In the genomic region with DNA sequence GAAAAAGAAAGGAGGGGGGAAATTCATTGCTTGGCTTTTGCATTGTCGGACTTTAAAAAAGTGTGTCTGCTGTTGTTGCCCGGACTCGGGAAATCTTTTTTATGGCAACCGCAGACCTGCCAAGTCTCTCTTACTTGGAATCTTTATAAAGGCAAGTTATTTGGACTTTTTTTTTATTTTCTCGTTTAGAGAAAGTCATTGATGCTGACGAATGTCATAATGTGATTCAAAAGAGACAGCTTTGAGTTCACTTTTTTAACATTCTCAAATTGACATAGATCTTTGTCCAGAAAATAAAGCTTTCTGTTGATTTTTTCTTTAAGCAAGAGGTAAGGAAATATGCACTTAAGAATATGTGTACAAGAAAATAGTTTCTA, we compare ENCODE assay signal across 1 cellular context.
TF ChIP-seq lines count a peak whose summit lies in the region.

No MANE protein-coding gene starts in this region.

TF ChIP-seq in IMR-90, 13 proteins besides CTCF, POLR2A, EP300 and RAD21 (continued from another document):
- TF ChIP-seq ELK1 (IDR thresholded peaks at IDR 0.05; ENCODE audit: borderline replicate concordance, low read depth, low read length) (no peak), CEBPB (IDR thresholded peaks at IDR 0.05; ENCODE audit: low read depth, low read length) (no peak), BHLHE40 (IDR thresholded peaks at IDR 0.05; ENCODE audit: low read depth, low read length) (no peak), NFE2L2 (IDR thresholded peaks at IDR 0.05; ENCODE audit: low read depth, low read length) (no peak), MAFK (IDR thresholded peaks at IDR 0.05; ENCODE audit: low read depth, low read length) (no peak), FOS (IDR thresholded peaks at IDR 0.05; ENCODE audit: low read depth, low read length) (no peak), MAZ (IDR thresholded peaks at IDR 0.05; ENCODE audit: borderline replicate concordance, low read depth, low read length) (no peak), USF2 (IDR thresholded peaks at IDR 0.05; ENCODE audit: low read depth, low read length) (no peak), RFX5 (IDR thresholded peaks at IDR 0.05; ENCODE audit: low read depth, low read length) (no peak), MXI1 (IDR thresholded peaks at IDR 0.05; ENCODE audit: borderline replicate concordance, low read depth, low read length) (no peak), SMC3 (IDR thresholded peaks at IDR 0.05; ENCODE audit: low read depth, low read length) (no peak), CHD1 (IDR thresholded peaks at IDR 0.05; ENCODE audit: low read depth, low read length) (no peak)
